In the genomic region with DNA sequence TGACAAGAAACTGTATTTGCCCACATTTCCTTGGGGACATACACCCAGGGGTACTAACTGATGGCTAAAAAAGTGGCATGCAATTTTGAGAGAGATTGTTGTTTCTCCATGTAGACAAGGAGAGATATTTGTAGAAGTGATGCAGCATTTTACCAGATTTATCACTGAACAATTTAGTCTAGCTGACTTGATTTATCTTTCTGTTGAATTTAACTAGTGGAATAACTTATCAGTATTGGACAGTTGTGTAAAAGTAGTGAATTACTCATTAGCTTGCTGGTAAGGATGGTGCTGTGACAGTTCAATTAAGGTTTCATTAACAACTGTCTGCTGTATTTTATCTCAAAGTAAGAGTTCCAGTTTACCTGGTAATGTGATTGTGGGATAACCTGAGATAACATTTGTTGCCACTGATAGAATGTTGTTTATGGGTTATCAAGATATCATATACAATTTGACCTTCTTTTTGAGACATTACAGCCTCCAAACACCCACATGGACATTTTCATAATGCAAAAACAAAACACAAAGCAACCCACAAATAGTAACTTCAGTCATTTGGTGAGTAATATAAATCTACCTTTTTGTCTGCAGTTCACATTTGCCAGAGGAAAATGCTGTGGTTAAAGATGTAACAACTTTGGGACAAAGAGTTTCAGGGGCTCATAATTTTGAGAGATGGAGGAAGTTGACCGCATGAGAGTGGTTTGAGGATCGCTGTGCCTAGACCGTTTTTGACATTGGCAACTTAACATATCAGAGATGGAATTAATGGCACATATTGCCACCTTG, we compare ENCODE assay signal across 14 cellular contexts. TPM values are rescaled to one million over a fixed set of nuclear protein-coding genes. Genes with fewer than 3 reads are reported as not detected.
DNase-seq lines count a peak whose midpoint lies in the region; ATAC-seq, FAIRE-seq and TF ChIP-seq lines count a peak whose summit lies in the region.
"Had no signal": no experiment of that assay in that cellular context is flagged by ENCODE, and none has a peak within 500 bp of the region (broad histone marks: within the 10 kb centered on the region; RNA-seq: fewer than 3 reads in every experiment).

No MANE protein-coding gene starts in this region.

- POLR2A ChIA-PET in activated CD8-positive, alpha-beta T cell treated with anti-CD3 and anti-CD28 coated beads for 36 hours (lab: Charles Lee), result no interaction called here
- POLR2A ChIA-PET in activated CD8-positive, alpha-beta T cell treated with anti-CD3 and anti-CD28 coated beads, Interleukin-2, amount 10 ng/mL, durations not matched to agents 7 days and 5 days (lab: Charles Lee), result no interaction called here
- POLR2A ChIA-PET in K562 (lab: Yijun Ruan, JAX), result no interaction called here

- H3K9me1 ChIP-seq in K562 (ENCODE audit: control insufficient read depth, insufficient read depth, low read length), result no peaks in the 10 kb centered on the region

- H3K4me3 Mint-ChIP-seq in activated CD8-positive, alpha-beta T cell treated with anti-CD3 and anti-CD28 coated beads for 36 hours, result peak overlapping the region; percentile 29
- no peak overlapping the region for H3K4me3 Mint-ChIP-seq in activated CD8-positive, alpha-beta T cell treated with anti-CD3 and anti-CD28 coated beads, Interleukin-2, amount 10 ng/mL, durations not matched to agents 7 days and 5 days
- H3K4me3 Mint-ChIP-seq in stimulated activated effector memory CD8-positive, alpha-beta T cell treated with anti-CD3 and anti-CD28 coated beads, Interleukin-12 subunit alpha, Interleukin-12 subunit beta, amount 100 ng/mL, for 72 hours, result peak overlapping the region; percentile 22

- ATAC-seq in activated CD8-positive, alpha-beta T cell treated with anti-CD3 and anti-CD28 coated beads for 36 hours, result no peak
- no peak for ATAC-seq in activated CD8-positive, alpha-beta T cell treated with anti-CD3 and anti-CD28 coated beads, Interleukin-2, amount 10 ng/mL, durations not matched to agents 7 days and 5 days
- ATAC-seq in K562 (no peak), left ventricle myocardium superior (no peak)
- ATAC-seq in stimulated activated effector memory CD8-positive, alpha-beta T cell treated with anti-CD3 and anti-CD28 coated beads, Interleukin-12 subunit alpha, Interleukin-12 subunit beta, amount 100 ng/mL, for 72 hours, result peak; percentile 42

- H3K27me3 ChIP-seq in K562 (ENCODE audit: control insufficient read depth in 2 of 2, insufficient read depth in 2 of 2, low read length in 2 of 2), result no peaks in the 10 kb centered on the region
- H3K27me3 ChIP-seq: tibial artery had no signal

- peaks cover 7 to 14% of the 10 kb centered on the region in 2 experiments; a peak in 4 of 5 replicates for H3K4me1 ChIP-seq in K562 (replicated peaks in 1 of 2; ENCODE audit: control insufficient read depth in 2 of 2, insufficient read depth in 2 of 2, low read length in 2 of 2)

- peaks cover 6% of the 10 kb centered on the region; the same call in 1 of the 2 replicates for H4K20me1 ChIP-seq in K562 (replicated peaks; ENCODE audit: control insufficient read depth, insufficient read depth, low read length)

- no peak overlapping the region for H3K9ac ChIP-seq in K562 (ENCODE audit: insufficient read depth in 1 of 2, low read depth in 2 of 2, low read length in 2 of 2)

- CTCF ChIA-PET in activated CD8-positive, alpha-beta T cell treated with anti-CD3 and anti-CD28 coated beads for 36 hours (lab: Charles Lee), result interaction anchor here (1.8 kb wide), 1 partner anchor 9 kb away, joined by 3 read pairs; no protein-coding TSS in a partner anchor
- CTCF ChIA-PET in activated CD8-positive, alpha-beta T cell treated with anti-CD3 and anti-CD28 coated beads, Interleukin-2, amount 10 ng/mL, durations not matched to agents 7 days and 5 days (lab: Charles Lee), result no interaction called here
- CTCF ChIA-PET in K562 (lab: Yijun Ruan, JAX; ENCODE audit: low intra/inter-chr PET ratio), result no interaction called here

- intact Hi-C loops in activated CD8-positive, alpha-beta T cell treated with anti-CD3 and anti-CD28 coated beads for 36 hours (cut with micrococcal nuclease), result loop anchor here (10.0 kb wide), 1 partner anchor 571 kb away; no protein-coding TSS in a partner anchor
- intact Hi-C loops in K562 (cut with micrococcal nuclease), result loop anchor here (5.0 to 10.0 kb wide), 2 partner anchors 129 to 154 kb away; partner anchors contain the start of gene LYRM9
- intact Hi-C loops in left ventricle myocardium superior (cut with micrococcal nuclease), result no loop called here

- no peaks in the 10 kb centered on the region for H3K9me3 ChIP-seq in KOPT-K1 (ENCODE audit: insufficient read depth, low read length, poor library complexity, severe bottlenecking)
- no peaks in the 10 kb centered on the region for H3K9me3 ChIP-seq in K562 (replicated peaks; ENCODE audit: control insufficient read depth, insufficient read depth, low read depth, low read length)
- H3K9me3 ChIP-seq: tibial artery had no signal

- no peak overlapping the region for H2AFZ ChIP-seq in K562 (ENCODE audit: low read depth, low read length)

- FAIRE-seq in K562 (lab: Jason Lieb, UNC), result no peak
- FAIRE-seq: TTC549 had no signal

- TF ChIP-seq EP300 in K562 (IDR thresholded peaks at IDR 0.05; ENCODE audit: low read length), result no peak

- H3K36me3 Mint-ChIP-seq in activated CD8-positive, alpha-beta T cell treated with anti-CD3 and anti-CD28 coated beads for 36 hours (ENCODE audit: low read depth), result peaks cover 11% of the 10 kb centered on the region
- peaks cover 34% of the 10 kb centered on the region for H3K36me3 Mint-ChIP-seq in activated CD8-positive, alpha-beta T cell treated with anti-CD3 and anti-CD28 coated beads, Interleukin-2, amount 10 ng/mL, durations not matched to agents 7 days and 5 days (ENCODE audit: low read depth)
- peaks cover 15% of the 10 kb centered on the region for H3K36me3 Mint-ChIP-seq in stimulated activated effector memory CD8-positive, alpha-beta T cell treated with anti-CD3 and anti-CD28 coated beads, Interleukin-12 subunit alpha, Interleukin-12 subunit beta, amount 100 ng/mL, for 72 hours

- no peaks in the 10 kb centered on the region for H3K9me3 Mint-ChIP-seq in activated CD8-positive, alpha-beta T cell treated with anti-CD3 and anti-CD28 coated beads for 36 hours
- no peaks in the 10 kb centered on the region for H3K9me3 Mint-ChIP-seq in activated CD8-positive, alpha-beta T cell treated with anti-CD3 and anti-CD28 coated beads, Interleukin-2, amount 10 ng/mL, durations not matched to agents 7 days and 5 days (ENCODE audit: insufficient read depth)
- H3K9me3 Mint-ChIP-seq in stimulated activated effector memory CD8-positive, alpha-beta T cell treated with anti-CD3 and anti-CD28 coated beads, Interleukin-12 subunit alpha, Interleukin-12 subunit beta, amount 100 ng/mL, for 72 hours, result no peaks in the 10 kb centered on the region

- no TSS peak for BruUV-seq in K562 (replicated peaks; lab: Mats Ljungman, UMichigan)

- peaks cover 93% of the 10 kb centered on the region for H3K79me2 ChIP-seq in K562 (ENCODE audit: control insufficient read depth, insufficient read depth, low read length)

- no peak overlapping the region for H3K27ac Mint-ChIP-seq in activated CD8-positive, alpha-beta T cell treated with anti-CD3 and anti-CD28 coated beads for 36 hours
- no peak overlapping the region for H3K27ac Mint-ChIP-seq in activated CD8-positive, alpha-beta T cell treated with anti-CD3 and anti-CD28 coated beads, Interleukin-2, amount 10 ng/mL, durations not matched to agents 7 days and 5 days
- no peak overlapping the region for H3K27ac Mint-ChIP-seq in stimulated activated effector memory CD8-positive, alpha-beta T cell treated with anti-CD3 and anti-CD28 coated beads, Interleukin-12 subunit alpha, Interleukin-12 subunit beta, amount 100 ng/mL, for 72 hours

- H3K4me1 Mint-ChIP-seq in activated CD8-positive, alpha-beta T cell treated with anti-CD3 and anti-CD28 coated beads for 36 hours (ENCODE audit: low read depth), result peaks cover 77% of the 10 kb centered on the region
- peaks cover 56% of the 10 kb centered on the region for H3K4me1 Mint-ChIP-seq in activated CD8-positive, alpha-beta T cell treated with anti-CD3 and anti-CD28 coated beads, Interleukin-2, amount 10 ng/mL, durations not matched to agents 7 days and 5 days (ENCODE audit: low read depth)
- peaks cover 59% of the 10 kb centered on the region for H3K4me1 Mint-ChIP-seq in stimulated activated effector memory CD8-positive, alpha-beta T cell treated with anti-CD3 and anti-CD28 coated beads, Interleukin-12 subunit alpha, Interleukin-12 subunit beta, amount 100 ng/mL, for 72 hours

- 59% methylated on average over 3 of the region's 3 CpGs for WGBS in K562 (ENCODE audit: insufficient coverage, low coverage, missing lambda C conversion rate)

- TF ChIP-seq POLR2A in K562 (conservative IDR thresholded peaks at IDR 0.05), result no peak

- no peak for TF ChIP-seq CTCF in activated CD8-positive, alpha-beta T cell treated with anti-CD3 and anti-CD28 coated beads for 36 hours (IDR thresholded peaks at IDR 0.05)
- TF ChIP-seq CTCF in K562 (IDR thresholded peaks at IDR 0.05 in 2 of 3, conservative IDR thresholded peaks at IDR 0.05 in 1 of 3; ENCODE audit: insufficient read depth in 2 of 3, low read depth in 1 of 3, low read length in 3 of 3), result no peak

- H3K36me3 ChIP-seq in KOPT-K1 (ENCODE audit: insufficient read depth, low read length) (no peaks in the 10 kb centered on the region; the same call in 1 of the 2 replicates), K562 (ENCODE audit: control insufficient read depth, insufficient read depth, low read length) (peaks cover 45% of the 10 kb centered on the region)
- H3K36me3 ChIP-seq: tibial artery had no signal

- H3K27me3 Mint-ChIP-seq in activated CD8-positive, alpha-beta T cell treated with anti-CD3 and anti-CD28 coated beads for 36 hours, result no peaks in the 10 kb centered on the region
- H3K27me3 Mint-ChIP-seq in activated CD8-positive, alpha-beta T cell treated with anti-CD3 and anti-CD28 coated beads, Interleukin-2, amount 10 ng/mL, durations not matched to agents 7 days and 5 days (ENCODE audit: low read depth), result no peaks in the 10 kb centered on the region

- H3K27ac ChIP-seq in KOPT-K1 (ENCODE audit: low read depth, low read length, poor library complexity, severe bottlenecking) (peak overlapping the region; percentile 54), K562 (ENCODE audit: extremely low read depth, low read depth, low read length) (no peak overlapping the region)
- H3K27ac ChIP-seq: tibial artery had no signal

- DNase-seq in activated CD8-positive, alpha-beta T cell treated with anti-CD3 and anti-CD28 coated beads for 36 hours, result no peak
- DNase-seq in activated CD8-positive, alpha-beta T cell treated with anti-CD3 and anti-CD28 coated beads, Interleukin-2, amount 10 ng/mL, durations not matched to agents 7 days and 5 days, result no peak
- DNase-seq in K562 (ENCODE audit: extremely low read depth in 1 of 4, low spot score in 3 of 4) (no peak), left ventricle myocardium superior (no peak), NCI-H2029 treated with DMSO at 0.1 percent for 48 hours (lab: John Stamatoyannopoulos, UW) (no peak), DMS53 treated with DMSO at 0.1 percent for 48 hours (lab: John Stamatoyannopoulos, UW; ENCODE audit: unreplicated experiment) (no peak)
- DNase-seq in stimulated activated effector memory CD8-positive, alpha-beta T cell treated with anti-CD3 and anti-CD28 coated beads, Interleukin-12 subunit alpha, Interleukin-12 subunit beta, amount 100 ng/mL, for 72 hours (ENCODE audit: low spot score in 2 of 2), result no peak
- DNase-seq: foreskin fibroblast, Kasumi-1, NCI-H2029, Right ventricle myocardium superior, tibial artery had no signal

- H3K4me2 ChIP-seq in K562 (ENCODE audit: insufficient read depth, low read length), result no peak overlapping the region

- no peak for TF ChIP-seq RAD21 in K562 (CRISPR knock-in tag; conservative IDR thresholded peaks at IDR 0.05 in 1 of 2, IDR thresholded peaks at IDR 0.05 in 1 of 2)

- in situ Hi-C loops in K562 (cut with MboI), result no loop called here

- H3K4me3 ChIP-seq in K562, result no peak overlapping the region
- H3K4me3 ChIP-seq: tibial artery had no signal

RNA-seq across cellular contexts. Expression of gene NLK, which starts 3.8 kb away (rescaled TPM):
- total RNA-seq in activated CD8-positive, alpha-beta T cell treated with anti-CD3 and anti-CD28 coated beads for 36 hours, result 1 to 10 TPM; 7.3 to 7.8 TPM
- total RNA-seq in activated CD8-positive, alpha-beta T cell treated with anti-CD3 and anti-CD28 coated beads, Interleukin-2, amount 10 ng/mL, durations not matched to agents 7 days and 5 days, result 10 to 100 TPM; 11.2 to 12.0 TPM
- 88.0 and 129 TPM in 2 replicates for total RNA-seq in K562 (2011; cell fraction: chromatin; rRNA removed; ENCODE audit: low replicate concordance)
- 64.0 and 66.8 TPM in 2 replicates for total RNA-seq in K562 (2011; cell fraction: nucleolus; rRNA removed)
- total RNA-seq in K562 (2011; cell fraction: nucleoplasm; rRNA removed), result 80.4 and 113 TPM in 2 replicates
- total RNA-seq in K562 (2014; rRNA removed) (25.7 and 25.8 TPM in 2 replicates), K562 (2014; rRNA removed; fragmentation: Illumina TruSeq; extraction: Trizol) (26.3 and 29.8 TPM in 2 replicates), K562 (2015; rRNA removed; fragmentation: Illumina TruSeq; extraction: Trizol) (33.2 and 33.7 TPM in 2 replicates), K562 (2021) (29.1 and 29.2 TPM in 2 replicates), left ventricle myocardium superior (22.8 TPM)
- polyA plus RNA-seq in K562 (2011; rRNA removed) (44.4 and 59.6 TPM in 2 replicates), K562 (2014; fragmentation: Illumina TruSeq; extraction: Trizol) (30.5 and 33.7 TPM in 2 replicates), K562 (2014; fragmentation: Nextera tagmentation; extraction: Ambion mirVana) (10 to 100 TPM; 10.9 to 11.1 TPM), K562 (2014; rRNA removed) (26.7 and 27.7 TPM in 2 replicates)
- polyA plus RNA-seq in K562 (2011; cell fraction: cytosol; rRNA removed), result 26.6 and 30.8 TPM in 2 replicates
- 92.1 and 137 TPM in 2 replicates for polyA plus RNA-seq in K562 (2011; cell fraction: nucleus; rRNA removed)
- 24.3 and 28.6 TPM in 2 replicates for polyA plus RNA-seq in K562 (2012)
- 58.5 and 80.6 TPM in 2 replicates for polyA minus RNA-seq in K562 (2011; rRNA and poly(A)+ RNA removed)
- 21.7 and 34.5 TPM in 2 replicates for polyA minus RNA-seq in K562 (2011; cell fraction: cytosol; rRNA and poly(A)+ RNA removed)
- polyA minus RNA-seq in K562 (2011; cell fraction: nucleus; rRNA and poly(A)+ RNA removed), result 64.1 and 102 TPM in 2 replicates
